Comparison of ENCODE assay signal across 8 cellular contexts in the genomic region with DNA sequence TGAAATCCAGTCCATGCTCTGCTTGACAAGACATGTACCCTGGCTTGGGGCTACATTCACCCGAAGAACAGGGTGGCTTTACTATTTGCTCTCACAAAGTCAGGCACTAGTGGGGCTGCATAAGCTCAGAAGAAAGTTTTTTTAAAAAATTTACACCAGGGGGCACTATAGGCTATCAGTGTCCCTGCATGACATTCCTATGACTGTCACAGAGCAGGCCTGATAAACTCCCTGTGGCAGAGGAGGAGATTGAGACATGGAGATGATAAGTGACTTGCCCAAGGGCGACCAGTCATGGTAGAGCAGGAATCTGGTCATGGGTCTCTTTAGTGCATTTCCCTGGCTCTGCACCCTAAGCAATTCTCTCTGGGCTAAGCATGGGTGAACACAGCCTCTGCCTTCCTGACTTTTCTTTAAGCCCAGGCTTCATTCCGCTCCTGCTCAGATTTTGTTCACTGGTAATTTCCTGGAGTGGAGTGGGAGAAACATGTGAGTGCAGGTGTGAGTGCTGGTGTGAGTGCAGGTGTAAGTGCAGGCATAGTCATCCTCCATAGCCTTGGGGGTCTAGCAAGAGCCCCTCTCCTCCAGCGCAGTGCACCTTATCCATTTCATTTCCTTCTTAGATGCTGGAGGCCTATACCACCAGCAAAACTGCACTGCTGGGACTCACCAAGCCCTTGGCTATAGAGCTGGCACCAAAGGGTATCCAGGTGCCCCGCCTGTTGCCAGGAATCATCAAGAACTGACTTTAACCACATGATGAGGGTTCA.
DNase-seq lines count a peak whose midpoint lies in the region; FAIRE-seq and TF ChIP-seq lines count a peak whose summit lies in the region.

No MANE protein-coding gene starts in this region.

- no peak for TF ChIP-seq EP300 in esophagus muscularis mucosa (IDR thresholded peaks at IDR 0.05)

- no peaks in the 10 kb centered on the region for H3K9me3 ChIP-seq in esophagus muscularis mucosa

- no peak overlapping the region for H3K4me3 ChIP-seq in H7 (ENCODE audit: insufficient read depth, low read depth, low read length)
- H3K4me3 ChIP-seq in fibroblast of the aortic adventitia (ENCODE audit: low read depth, low read length) = no peak overlapping the region
- no peak overlapping the region for H3K4me3 ChIP-seq in esophagus muscularis mucosa

- H3K4me3 Mint-ChIP-seq in CD14-positive monocyte = no peak overlapping the region
- no peak overlapping the region for H3K4me3 Mint-ChIP-seq in activated CD4-positive, alpha-beta memory T cell treated with anti-CD3 and anti-CD28 coated beads for 36 hours

- 91% methylated on average over 4 of the region's 5 CpGs for WGBS in esophagus muscularis mucosa

- TF ChIP-seq CTCF in CD14-positive monocyte (IDR thresholded peaks at IDR 0.05) (peak; percentile 60), fibroblast of the aortic adventitia (IDR thresholded peaks at IDR 0.05; ENCODE audit: insufficient read depth, low read length) (peak; percentile 27), esophagus muscularis mucosa (IDR thresholded peaks at IDR 0.05) (no peak)

- no peak overlapping the region for H3K27ac ChIP-seq in esophagus muscularis mucosa (replicated peaks in 1 of 4)

- no peak overlapping the region for H3K27ac Mint-ChIP-seq in CD14-positive monocyte
- no peak overlapping the region for H3K27ac Mint-ChIP-seq in activated CD4-positive, alpha-beta memory T cell treated with anti-CD3 and anti-CD28 coated beads for 36 hours

- no peak for FAIRE-seq in RCC 7860 (lab: Jason Lieb, UNC)

- CTCF ChIA-PET in activated CD4-positive, alpha-beta memory T cell treated with anti-CD3 and anti-CD28 coated beads for 36 hours (lab: Charles Lee) = interaction anchor here (0.6 to 2.1 kb wide), 13 partner anchors 14 to 203 kb away, joined by 3 to 15 read pairs (median 5); no protein-coding TSS in a partner anchor

- DNase-seq in CD14-positive monocyte (ENCODE audit: low spot score) (no peak), H7 (peak; percentile 69), RCC 7860 (ENCODE audit: low spot score) (peak; percentile 25), fibroblast of the aortic adventitia (ENCODE audit: low read depth) (peak; percentile 51), retina (peak; percentile 36), esophagus muscularis mucosa (ENCODE audit: extremely low spot score) (no peak), NCI-H1930 (lab: John Stamatoyannopoulos, UW) (no peak)
- DNase-seq in activated CD4-positive, alpha-beta memory T cell treated with anti-CD3 and anti-CD28 coated beads for 36 hours = no peak

- no peaks in the 10 kb centered on the region for H3K36me3 ChIP-seq in H7 (replicated peaks; ENCODE audit: control insufficient read depth, insufficient read depth, low read length)
- H3K36me3 ChIP-seq in esophagus muscularis mucosa = no peaks in the 10 kb centered on the region

- peaks cover 0 to 2% (median 0%) of the 10 kb centered on the region in 7 donors for H3K9me3 Mint-ChIP-seq in CD14-positive monocyte
- H3K9me3 Mint-ChIP-seq in activated CD4-positive, alpha-beta memory T cell treated with anti-CD3 and anti-CD28 coated beads for 36 hours = no peaks in the 10 kb centered on the region

- intact Hi-C loops in CD14-positive monocyte (cut with micrococcal nuclease) = loop anchor here (5.0 kb wide), 2 partner anchors 185 to 200 kb away; no protein-coding TSS in a partner anchor
- intact Hi-C loops in activated CD4-positive, alpha-beta memory T cell treated with anti-CD3 and anti-CD28 coated beads for 36 hours (cut with micrococcal nuclease) = loop anchor here (1.0 kb wide), 2 partner anchors 203 to 227 kb away; no protein-coding TSS in a partner anchor
- intact Hi-C loops in esophagus muscularis mucosa (cut with DNase I) = no loop called here

- H3K27me3 ChIP-seq in H7 (ENCODE audit: control insufficient read depth, insufficient read depth, low read length) = no peaks in the 10 kb centered on the region
- H3K27me3 ChIP-seq in esophagus muscularis mucosa = no peaks in the 10 kb centered on the region

- H3K4me1 ChIP-seq in esophagus muscularis mucosa = no peaks in the 10 kb centered on the region

- peaks cover 0 to 3% (median 1%) of the 10 kb centered on the region in 3 donors for H3K27me3 Mint-ChIP-seq in CD14-positive monocyte (ENCODE audit: low read depth in 3 of 3)
- peaks cover 7% of the 10 kb centered on the region for H3K27me3 Mint-ChIP-seq in activated CD4-positive, alpha-beta memory T cell treated with anti-CD3 and anti-CD28 coated beads for 36 hours

- no peak for TF ChIP-seq POLR2A in esophagus muscularis mucosa (IDR thresholded peaks at IDR 0.05; ENCODE audit: low read depth)

- no peaks in the 10 kb centered on the region for H3K36me3 Mint-ChIP-seq in CD14-positive monocyte
- no peaks in the 10 kb centered on the region for H3K36me3 Mint-ChIP-seq in activated CD4-positive, alpha-beta memory T cell treated with anti-CD3 and anti-CD28 coated beads for 36 hours

- POLR2A ChIA-PET in activated CD4-positive, alpha-beta memory T cell treated with anti-CD3 and anti-CD28 coated beads for 36 hours (lab: Charles Lee) = no interaction called here

- no peaks in the 10 kb centered on the region for H3K4me1 Mint-ChIP-seq in CD14-positive monocyte
- no peaks in the 10 kb centered on the region for H3K4me1 Mint-ChIP-seq in activated CD4-positive, alpha-beta memory T cell treated with anti-CD3 and anti-CD28 coated beads for 36 hours (ENCODE audit: low read depth)

Comparison
In these comparisons a context has a peak if more than half of its experiments do, and no peak if none do; other contexts are left out.
1. DNase-seq: peak in H7 (single experiment), RCC 7860 (single experiment), fibroblast of the aortic adventitia (single experiment) and retina (single experiment); none in CD14-positive monocyte (single experiment), activated CD4-positive, alpha-beta memory T cell treated with anti-CD3 and anti-CD28 coated beads for 36 hours (single experiment), esophagus muscularis mucosa (single experiment) and NCI-H1930 (0 of 2).
2. CTCF ChIP-seq: peak in CD14-positive monocyte (single experiment) and fibroblast of the aortic adventitia (single experiment); none in esophagus muscularis mucosa (0 of 3).